Comparison of ENCODE assay signal across 34 cellular contexts in the genomic region with DNA sequence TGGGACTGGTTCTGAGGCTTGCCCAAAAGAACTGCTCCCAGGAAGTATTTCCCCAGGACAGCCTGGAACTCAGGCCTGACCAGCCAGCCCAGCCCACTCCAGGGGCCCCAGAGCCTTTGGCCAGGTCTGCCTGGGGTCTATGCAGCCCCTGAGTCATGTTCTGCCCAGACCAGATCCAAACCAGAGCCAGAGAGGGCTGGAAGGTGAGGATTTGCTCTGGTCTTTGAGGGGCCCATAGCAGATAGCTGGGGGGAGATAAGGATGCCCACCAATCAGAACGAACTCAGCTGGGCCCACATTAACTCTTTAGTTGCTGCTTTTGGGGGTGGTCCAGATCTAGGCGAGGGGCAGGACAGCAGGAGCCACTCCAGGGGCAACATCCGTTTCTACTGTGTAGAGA. TPM values are rescaled to one million over a fixed set of nuclear protein-coding genes. Genes with fewer than 3 reads are reported as not detected.
"Had no signal": no experiment of that assay in that cellular context is flagged by ENCODE, and none has a peak within 500 bp of the region (broad histone marks: within the 10 kb centered on the region; RNA-seq: fewer than 3 reads in every experiment).

No MANE protein-coding gene starts in this region.

- H3K9me3 Mint-ChIP-seq: effector memory CD8-positive, alpha-beta T cell; naive thymus-derived CD4-positive, alpha-beta T cell; T-helper 1 cell treated with Interleukin-12 subunit alpha and Interleukin-12 subunit beta and Interleukin-4 antibody, amounts not matched to agents 30 μg/mL and 1 μg/mL, for 36 hours; type B pancreatic cell had no signal

- ATAC-seq: activated CD4-positive, CD25-positive, alpha-beta regulatory T cell treated with anti-CD3 and anti-CD28 coated beads, Interleukin-2, amount 50 U/mL, for 24 hours; effector memory CD8-positive, alpha-beta T cell; esophagus mucosa; foreskin keratinocyte; heart left ventricle; left lung; naive thymus-derived CD4-positive, alpha-beta T cell; pancreas had no signal

- H3K4me3 Mint-ChIP-seq: activated naive CD8-positive, alpha-beta T cell; effector memory CD8-positive, alpha-beta T cell; naive thymus-derived CD4-positive, alpha-beta T cell; T-helper 1 cell treated with Interleukin-12 subunit alpha and Interleukin-12 subunit beta and Interleukin-4 antibody, amounts not matched to agents 30 μg/mL and 1 μg/mL, for 36 hours; type B pancreatic cell had no signal

- H3K36me3 ChIP-seq: colonic mucosa, heart left ventricle, prostate gland, uterus, WERI-Rb-1 had no signal

- DNase-seq: activated CD4-positive, alpha-beta T cell treated with anti-CD3 and anti-CD28 coated beads for 48 hours; activated CD4-positive, alpha-beta T cell treated with anti-CD3 and anti-CD28 coated beads, Interleukin-2, amount 50 U/mL, for 48 hours; activated CD8-positive, alpha-beta memory T cell treated with anti-CD3 and anti-CD28 coated beads for 24 hours; activated effector memory CD4-positive, alpha-beta T cell treated with Interleukin-2 at 50 U/mL for 16 hours; activated naive CD4-positive, alpha-beta T cell treated with Interleukin-2 at 50 U/mL for 16 hours; anterior cingulate cortex; cerebellar nuclear complex; colonic mucosa; effector memory CD8-positive, alpha-beta T cell; foreskin keratinocyte; heart left ventricle; left lung; mammary epithelial cell; midbrain; naive thymus-derived CD4-positive, alpha-beta T cell; nucleus accumbens; retina; stimulated activated CD4-positive, alpha-beta T cell treated with anti-CD3 and anti-CD28 coated beads, Interleukin-1b, Interleukin-23, amount 100 ng/mL, for 48 hours; stimulated activated CD4-positive, alpha-beta T cell treated with anti-CD3 and anti-CD28 coated beads, Interleukin-4, amount 100 ng/mL, for 4 hours; stimulated activated CD8-positive, alpha-beta memory T cell treated with anti-CD3 and anti-CD28 coated beads, Interleukin-4, amount 100 ng/mL, for 48 hours; stimulated activated naive CD4-positive, alpha-beta T cell; T-helper 9 cell; testis; uterus; WERI-Rb-1 had no signal

- H3K4me3 ChIP-seq: colonic mucosa, heart left ventricle, left lung, pancreas, prostate gland, smooth muscle cell, testis, uterus had no signal

- H3K27me3 Mint-ChIP-seq: activated naive CD8-positive, alpha-beta T cell; naive thymus-derived CD4-positive, alpha-beta T cell; type B pancreatic cell had no signal

- H3K27me3 ChIP-seq: colonic mucosa, foreskin keratinocyte, heart left ventricle, left lung, pancreas, testis, uterus had no signal

- H3K27ac ChIP-seq: colonic mucosa, foreskin keratinocyte, heart left ventricle, left lung, pancreas, prostate gland, testis, uterus, WERI-Rb-1 had no signal

- H3K27ac Mint-ChIP-seq: activated naive CD8-positive, alpha-beta T cell; effector memory CD8-positive, alpha-beta T cell; naive thymus-derived CD4-positive, alpha-beta T cell; T-helper 1 cell treated with Interleukin-12 subunit alpha and Interleukin-12 subunit beta and Interleukin-4 antibody, amounts not matched to agents 30 μg/mL and 1 μg/mL, for 36 hours had no signal

- H3K9me3 ChIP-seq: colonic mucosa, heart left ventricle, left lung, pancreas, prostate gland, testis, uterus had no signal

- H3K36me3 Mint-ChIP-seq: activated naive CD8-positive, alpha-beta T cell; naive thymus-derived CD4-positive, alpha-beta T cell had no signal

- H3K4me1 ChIP-seq: left lung, pancreas, testis, uterus had no signal

RNA-seq across cellular contexts. Expression of a gene that starts 16.8 kb away (rescaled TPM):
- polyA plus RNA-seq: naive thymus-derived CD4-positive, alpha-beta T cell; neural cell had no signal

RNA-seq across cellular contexts. Expression of a gene that starts 47.5 kb away (rescaled TPM):
- total RNA-seq: colonic mucosa; esophagus mucosa; foreskin keratinocyte; mammary epithelial cell; naive thymus-derived CD4-positive, alpha-beta T cell had no signal
- polyA plus RNA-seq: heart left ventricle; mammary epithelial cell; naive thymus-derived CD4-positive, alpha-beta T cell; pancreas had no signal
